Comparison of ENCODE assay signal across 8 cellular contexts in genomic region chrX:54494970-54495813, GRCh38. TPM values are rescaled to one million over a fixed set of nuclear protein-coding genes. Genes with fewer than 3 reads are reported as not detected.
DNase-seq lines count a peak whose midpoint lies in the region; ATAC-seq, FAIRE-seq and TF ChIP-seq lines count a peak whose summit lies in the region.

No MANE protein-coding gene starts in this region.

- H3K27me3 ChIP-seq in cardiac muscle cell (no peaks in the 10 kb centered on the region), psoas muscle (ENCODE audit: insufficient read depth in 3 of 3, low read length in 2 of 3) (peaks cover 0 to 29% (median 0%) of the 10 kb centered on the region in 3 donors)

- no peaks in the 10 kb centered on the region for H3K36me3 Mint-ChIP-seq in T-helper 1 cell treated with Interleukin-12 subunit alpha and Interleukin-12 subunit beta and Interleukin-4 antibody, amounts not matched to agents 30 μg/mL and 1 μg/mL, for 36 hours (ENCODE audit: low read depth)
- H3K36me3 Mint-ChIP-seq in activated CD8-positive, alpha-beta T cell treated with anti-CD3 and anti-CD28 coated beads for 36 hours (ENCODE audit: low read depth), result no peaks in the 10 kb centered on the region

- no peaks in the 10 kb centered on the region for H3K9me3 ChIP-seq in cardiac muscle cell (ENCODE audit: low read depth)
- H3K9me3 ChIP-seq in psoas muscle, result no peaks in the 10 kb centered on the region

- no peak for FAIRE-seq in H54 (lab: Jason Lieb, UNC)

- intact Hi-C loops in activated CD8-positive, alpha-beta T cell treated with anti-CD3 and anti-CD28 coated beads for 36 hours (cut with micrococcal nuclease), result no loop called here
- intact Hi-C loops in psoas muscle (cut with DNase I), result no loop called here

- 3 to 32% (median 24%) methylated on average over 2 to 87 of the region's 87 CpGs for WGBS in psoas muscle, 3 donors

- H3K27ac Mint-ChIP-seq in T-helper 1 cell treated with Interleukin-12 subunit alpha and Interleukin-12 subunit beta and Interleukin-4 antibody, amounts not matched to agents 30 μg/mL and 1 μg/mL, for 36 hours, result no peak overlapping the region
- no peak overlapping the region for H3K27ac Mint-ChIP-seq in activated CD8-positive, alpha-beta T cell treated with anti-CD3 and anti-CD28 coated beads for 36 hours

- H3K4me1 Mint-ChIP-seq in T-helper 1 cell treated with Interleukin-12 subunit alpha and Interleukin-12 subunit beta and Interleukin-4 antibody, amounts not matched to agents 30 μg/mL and 1 μg/mL, for 36 hours (ENCODE audit: low read depth), result peaks cover 5% of the 10 kb centered on the region
- H3K4me1 Mint-ChIP-seq in activated CD8-positive, alpha-beta T cell treated with anti-CD3 and anti-CD28 coated beads for 36 hours (ENCODE audit: low read depth), result peaks cover 2% of the 10 kb centered on the region

- TF ChIP-seq POLR2A in H54 (IDR thresholded peaks at IDR 0.05; ENCODE audit: low read depth, low read length), result no peak

- H3K27me3 Mint-ChIP-seq in T-helper 1 cell treated with Interleukin-12 subunit alpha and Interleukin-12 subunit beta and Interleukin-4 antibody, amounts not matched to agents 30 μg/mL and 1 μg/mL, for 36 hours (ENCODE audit: low read depth), result peaks cover 50% of the 10 kb centered on the region
- H3K27me3 Mint-ChIP-seq in activated CD8-positive, alpha-beta T cell treated with anti-CD3 and anti-CD28 coated beads for 36 hours, result peaks cover 25% of the 10 kb centered on the region

- CTCF ChIA-PET in activated CD8-positive, alpha-beta T cell treated with anti-CD3 and anti-CD28 coated beads for 36 hours (lab: Charles Lee), result no interaction called here

- no peak for TF ChIP-seq CTCF in activated CD8-positive, alpha-beta T cell treated with anti-CD3 and anti-CD28 coated beads for 36 hours (IDR thresholded peaks at IDR 0.05)
- TF ChIP-seq CTCF in cardiac muscle cell (IDR thresholded peaks at IDR 0.05; ENCODE audit: low read depth, low read length), result no peak
- no peak for TF ChIP-seq CTCF in psoas muscle (IDR thresholded peaks at IDR 0.05)

- POLR2A ChIA-PET in activated CD8-positive, alpha-beta T cell treated with anti-CD3 and anti-CD28 coated beads for 36 hours (lab: Charles Lee), result no interaction called here

- no peaks in the 10 kb centered on the region for H3K36me3 ChIP-seq in cardiac muscle cell
- H3K36me3 ChIP-seq in psoas muscle (ENCODE audit: insufficient read depth in 1 of 2, low read depth in 1 of 2), result no peaks in the 10 kb centered on the region

- H3K4me3 ChIP-seq in cardiac muscle cell (peak overlapping the region; percentile 76), psoas muscle (peak overlapping the region; percentile 63)

- H3K4me1 ChIP-seq in cardiac muscle cell (ENCODE audit: low read depth), result peaks cover 6% of the 10 kb centered on the region
- no peaks in the 10 kb centered on the region for H3K4me1 ChIP-seq in psoas muscle

- no peaks in the 10 kb centered on the region for H3K9me3 Mint-ChIP-seq in T-helper 1 cell treated with Interleukin-12 subunit alpha and Interleukin-12 subunit beta and Interleukin-4 antibody, amounts not matched to agents 30 μg/mL and 1 μg/mL, for 36 hours
- no peaks in the 10 kb centered on the region for H3K9me3 Mint-ChIP-seq in activated CD8-positive, alpha-beta T cell treated with anti-CD3 and anti-CD28 coated beads for 36 hours

- peak overlapping the region; percentile 42 for H3K4me3 Mint-ChIP-seq in T-helper 1 cell treated with Interleukin-12 subunit alpha and Interleukin-12 subunit beta and Interleukin-4 antibody, amounts not matched to agents 30 μg/mL and 1 μg/mL, for 36 hours
- peak overlapping the region; percentile 54 for H3K4me3 Mint-ChIP-seq in activated CD8-positive, alpha-beta T cell treated with anti-CD3 and anti-CD28 coated beads for 36 hours

- DNase-seq in T-helper 1 cell (no peak), cardiac muscle cell (ENCODE audit: low read depth in 1 of 2, low spot score in 1 of 2) (peak; percentile 34), psoas muscle (peak in 1 of 2 donors; percentile 29), H54 (ENCODE audit: insufficient read length, low spot score) (no peak), kidney glomerular epithelial cell (lab: John Stamatoyannopoulos, UW) (no peak), midbrain (lab: John Stamatoyannopoulos, UW) (no peak)
- DNase-seq in activated CD8-positive, alpha-beta T cell treated with anti-CD3 and anti-CD28 coated beads for 36 hours, result no peak

- H3K27ac ChIP-seq in cardiac muscle cell (peak overlapping the region; percentile 86), psoas muscle (no peak overlapping the region)

- peak; percentile 13 for ATAC-seq in activated CD8-positive, alpha-beta T cell treated with anti-CD3 and anti-CD28 coated beads for 36 hours
- ATAC-seq in psoas muscle, result peak; percentile 34 to 49 (median 38)

RNA-seq across cellular contexts. Expression of gene FGD1, which starts 0.8 kb away (rescaled TPM):
- under 1 TPM; 0.07 TPM for total RNA-seq in activated CD8-positive, alpha-beta T cell treated with anti-CD3 and anti-CD28 coated beads for 36 hours
- total RNA-seq in cardiac muscle cell (18.7 and 28.8 TPM in 2 replicates), psoas muscle (1 to 10 TPM in 3 of 4 donors, under 1 TPM in 1; 0.84 to 2.1 (median 1.4) TPM)
- polyA plus RNA-seq in cardiac muscle cell (29.9 and 30.0 TPM in 2 replicates), psoas muscle (under 1 TPM; 0.38 to 0.42 (median 0.40) TPM)

RNA-seq across cellular contexts. Expression of gene GNL3L, which starts 34.8 kb away (rescaled TPM):
- total RNA-seq in activated CD8-positive, alpha-beta T cell treated with anti-CD3 and anti-CD28 coated beads for 36 hours, result 10 to 100 TPM; 65.4 to 69.6 TPM
- total RNA-seq in cardiac muscle cell, result 26.7 and 27.8 TPM in 2 replicates
- polyA plus RNA-seq in cardiac muscle cell, result 7.9 and 8.4 TPM in 2 replicates
- 10 to 100 TPM; 30.7 to 36.1 (median 33.3) TPM for total RNA-seq in psoas muscle
- 10 to 100 TPM in 2 of 3 donors, 1 to 10 TPM in 1; 8.1 to 20.8 (median 19.7) TPM for polyA plus RNA-seq in psoas muscle

RNA-seq across cellular contexts. Expression of gene TSR2, which starts 55.0 kb away (rescaled TPM):
- 10 to 100 TPM; 31.2 to 32.5 TPM for total RNA-seq in activated CD8-positive, alpha-beta T cell treated with anti-CD3 and anti-CD28 coated beads for 36 hours
- 30.0 and 33.6 TPM in 2 replicates for total RNA-seq in cardiac muscle cell
- 68.9 and 91.5 TPM in 2 replicates for polyA plus RNA-seq in cardiac muscle cell
- total RNA-seq in psoas muscle, result 10 to 100 TPM; 21.9 to 32.7 (median 30.3) TPM
- polyA plus RNA-seq in psoas muscle, result 10 to 100 TPM; 27.8 to 52.2 (median 30.7) TPM

Comparison
In these comparisons a context has a peak if more than half of its experiments do, and no peak if none do; other contexts are left out.
1. DNase-seq: peak in cardiac muscle cell (2 of 2); none in T-helper 1 cell (0 of 5), activated CD8-positive, alpha-beta T cell treated with anti-CD3 and anti-CD28 coated beads for 36 hours (single experiment), H54 (single experiment), kidney glomerular epithelial cell (single experiment) and midbrain (single experiment).